In the genomic region with DNA sequence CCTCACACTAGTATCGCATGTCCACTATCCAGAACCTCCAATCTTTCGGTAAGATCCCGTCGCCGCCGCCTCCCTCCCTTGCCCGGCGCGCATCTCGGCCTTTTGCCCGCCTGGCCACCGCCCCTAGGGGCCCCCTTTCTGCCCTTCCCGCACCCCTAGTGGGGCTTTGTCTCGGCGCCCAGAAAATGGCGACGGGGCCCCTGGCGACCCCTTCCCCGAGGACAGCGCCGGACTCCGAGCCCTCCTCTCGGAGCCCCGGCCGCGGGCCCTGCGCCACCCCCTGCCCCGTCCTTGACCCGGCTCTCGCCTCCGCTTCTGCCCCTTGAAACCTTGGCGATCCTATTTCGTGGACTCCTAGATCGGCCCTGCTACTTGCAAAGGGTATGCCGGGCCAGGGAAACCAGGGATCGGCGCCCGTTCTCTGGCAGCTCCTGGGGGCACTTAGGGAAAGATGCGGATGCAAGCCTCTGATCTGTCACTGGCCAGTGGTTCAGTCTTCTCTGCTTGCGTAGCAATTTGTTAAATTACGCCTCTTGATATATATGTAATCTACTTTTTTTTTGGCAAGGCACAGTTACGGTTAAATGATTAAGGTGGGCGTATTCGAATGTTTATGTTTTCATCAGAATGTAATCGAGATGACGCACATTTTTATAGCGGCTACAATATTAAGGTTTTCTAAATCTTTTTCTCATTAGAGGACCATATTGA, we compare ENCODE assay signal across 1 cellular context.
A peak's percentile ranks its signal among the peaks of the same experiment; 100 is the strongest.
TF ChIP-seq lines count a peak whose summit lies in the region.

No MANE protein-coding gene starts in this region.

TF ChIP-seq in GM12878, 131 proteins besides CTCF, POLR2A, EP300 and RAD21 (continued from another document):
- TF ChIP-seq MXI1 (IDR thresholded peaks at IDR 0.05; ENCODE audit: low read depth, low read length) (no peak; the same call in 1 of the 2 replicates), GATAD2B (conservative IDR thresholded peaks at IDR 0.05; ENCODE audit: low read depth) (peak; percentile 43; the same call in 1 of the 2 replicates), ETV6 (conservative IDR thresholded peaks at IDR 0.05 in 1 of 2, IDR thresholded peaks at IDR 0.05 in 1 of 2; ENCODE audit: borderline replicate concordance in 1 of 2, low read depth in 1 of 2) (no peak), RAD51 (IDR thresholded peaks at IDR 0.05) (no peak), HDGF (IDR thresholded peaks at IDR 0.05) (0 out of 2 replicates have a peak, but pooled peaks have one; percentile 5), ZBED1 (IDR thresholded peaks at IDR 0.05; ENCODE audit: borderline replicate concordance) (no peak), TAF1 (IDR thresholded peaks at IDR 0.05; ENCODE audit: borderline replicate concordance, low read depth, low read length) (peak; percentile 3; the same call in 1 of the 2 replicates), YY1 (IDR thresholded peaks at IDR 0.05; ENCODE audit: low read depth, low read length) (peak; percentile 79), NR2F1 (conservative IDR thresholded peaks at IDR 0.05) (peak; percentile 29; the same call in 1 of the 2 replicates)
- TF ChIP-seq, protein P1, sequence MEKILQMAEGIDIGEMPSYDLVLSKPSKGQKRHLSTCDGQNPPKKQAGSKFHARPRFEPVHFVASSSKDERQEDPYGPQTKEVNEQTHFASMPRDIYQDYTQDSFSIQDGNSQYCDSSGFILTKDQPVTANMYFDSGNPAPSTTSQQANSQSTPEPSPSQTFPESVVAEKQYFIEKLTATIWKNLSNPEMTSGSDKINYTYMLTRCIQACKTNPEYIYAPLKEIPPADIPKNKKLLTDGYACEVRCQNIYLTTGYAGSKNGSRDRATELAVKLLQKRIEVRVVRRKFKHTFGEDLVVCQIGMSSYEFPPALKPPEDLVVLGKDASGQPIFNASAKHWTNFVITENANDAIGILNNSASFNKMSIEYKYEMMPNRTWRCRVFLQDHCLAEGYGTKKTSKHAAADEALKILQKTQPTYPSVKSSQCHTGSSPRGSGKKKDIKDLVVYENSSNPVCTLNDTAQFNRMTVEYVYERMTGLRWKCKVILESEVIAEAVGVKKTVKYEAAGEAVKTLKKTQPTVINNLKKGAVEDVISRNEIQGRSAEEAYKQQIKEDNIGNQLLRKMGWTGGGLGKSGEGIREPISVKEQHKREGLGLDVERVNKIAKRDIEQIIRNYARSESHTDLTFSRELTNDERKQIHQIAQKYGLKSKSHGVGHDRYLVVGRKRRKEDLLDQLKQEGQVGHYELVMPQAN (conservative IDR thresholded peaks at IDR 0.05) = peak; percentile 63
